Comparison of ENCODE assay signal across 11 cellular contexts in the genomic region with DNA sequence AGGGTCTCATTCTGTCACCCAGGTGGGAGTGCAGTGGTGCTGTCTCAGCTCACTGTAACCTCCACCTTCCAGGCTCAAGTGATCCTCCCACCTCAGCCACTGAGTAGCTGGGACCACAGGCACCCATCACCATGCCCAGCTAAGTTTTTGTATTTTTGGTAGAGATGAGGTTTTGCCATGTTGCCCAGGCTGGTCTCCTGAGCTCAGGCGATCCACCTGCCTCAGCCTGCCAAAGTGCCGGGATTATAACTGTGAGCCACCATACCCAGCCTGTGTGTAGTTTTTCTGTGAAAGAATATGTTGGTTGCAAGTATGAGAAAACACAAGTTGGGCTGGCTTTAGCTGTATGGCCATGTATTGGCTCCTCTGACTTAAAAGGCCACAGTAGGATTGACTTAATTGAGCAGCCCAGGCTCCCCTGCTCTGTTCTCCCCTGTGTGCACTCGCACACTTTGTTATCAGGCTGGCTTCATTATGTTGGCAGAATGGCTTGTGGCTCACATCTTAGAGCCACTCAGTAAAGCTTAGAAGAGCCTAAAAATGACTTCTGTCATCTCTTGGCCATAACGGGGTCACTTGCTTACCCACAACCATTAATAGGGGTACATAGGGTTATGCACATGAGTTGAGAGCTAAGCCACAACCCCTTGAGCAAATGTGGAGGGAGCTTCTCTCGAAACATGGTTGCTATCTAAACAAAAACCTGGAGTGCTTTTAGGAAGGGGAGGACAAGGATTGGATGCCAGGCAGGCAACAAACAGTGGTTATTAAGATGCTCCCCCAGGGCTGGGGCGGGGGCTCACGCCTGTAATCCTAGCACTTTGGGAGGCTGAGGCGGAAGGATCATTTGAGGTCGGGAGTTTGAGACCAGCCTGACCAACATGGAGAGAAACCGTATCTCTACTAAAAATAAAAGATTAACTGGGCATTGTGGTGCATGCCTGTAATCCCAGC. TPM values are rescaled to one million over a fixed set of nuclear protein-coding genes. Genes with fewer than 3 reads are reported as not detected.
A peak's percentile ranks its signal among the peaks of the same experiment; 100 is the strongest.
DNase-seq lines count a peak whose midpoint lies in the region; ATAC-seq and TF ChIP-seq lines count a peak whose summit lies in the region.
"Had no signal": no experiment of that assay in that cellular context is flagged by ENCODE, and none has a peak within 500 bp of the region (broad histone marks: within the 10 kb centered on the region; RNA-seq: fewer than 3 reads in every experiment).

No MANE protein-coding gene starts in this region.

- peaks cover 80% of the 10 kb centered on the region for H3K4me1 Mint-ChIP-seq in Calu3 (ENCODE audit: low read depth, unreplicated experiment)

- peaks cover 54% of the 10 kb centered on the region for H3K4me1 ChIP-seq in Panc1 (ENCODE audit: control insufficient read depth, insufficient read depth, low read length)
- peaks cover 64% of the 10 kb centered on the region for H3K4me1 ChIP-seq in effector memory CD4-positive, alpha-beta T cell (ENCODE audit: control insufficient read depth, insufficient read depth, low read length, poor library complexity, severe bottlenecking)
- H3K4me1 ChIP-seq in parathyroid adenoma, result peaks cover 28% of the 10 kb centered on the region

- DNase-seq in Calu3 (no peak), Panc1 (ENCODE audit: low read depth, low spot score) (no peak), NCI-H69 (lab: John Stamatoyannopoulos, UW) (no peak), cerebellar cortex (ENCODE audit: low spot score) (no peak)
- DNase-seq in effector memory CD4-positive, alpha-beta T cell, result no peak
- DNase-seq: NCI-H146; stimulated activated CD4-positive, alpha-beta T cell treated with anti-CD3 and anti-CD28 coated beads, Interleukin-4, amount 100 ng/mL, for 4 hours had no signal

- no peak for TF ChIP-seq CTCF in Calu3 (IDR thresholded peaks at IDR 0.05; ENCODE audit: unreplicated experiment)
- no peak for TF ChIP-seq CTCF in Panc1 (IDR thresholded peaks at IDR 0.05)
- TF ChIP-seq CTCF in parathyroid adenoma (IDR thresholded peaks at IDR 0.05), result no peak

- H3K27me3 Mint-ChIP-seq in Calu3 (ENCODE audit: unreplicated experiment), result no peaks in the 10 kb centered on the region

- POLR2A ChIA-PET in Panc1 (lab: Charles Lee), result interaction anchor here (0.5 to 1.5 kb wide), 3 partner anchors 12 to 58 kb away, joined by 3 read pairs; no protein-coding TSS in a partner anchor

- 0 out of 2 replicates have a peak, but pooled peaks have one; percentile 4 for ATAC-seq in Panc1
- no peak for ATAC-seq in activated CD4-positive, CD25-positive, alpha-beta regulatory T cell treated with anti-CD3 and anti-CD28 coated beads, Interleukin-2, amount 50 U/mL, for 24 hours
- ATAC-seq in GM18517 (IDR thresholded peaks at IDR 0.05; ENCODE audit: unreplicated experiment), result no peak

- H3K27ac ChIP-seq in Panc1 (ENCODE audit: low read length) (0 out of 2 replicates have a peak overlapping the region, but pooled peaks have one; percentile 3), parathyroid adenoma (no peak overlapping the region)
- H3K27ac ChIP-seq in effector memory CD4-positive, alpha-beta T cell (ENCODE audit: insufficient read depth, low read length, poor library complexity, severe bottlenecking), result peak overlapping the region; percentile 8

- H3K4me2 ChIP-seq in parathyroid adenoma (ENCODE audit: low read length), result peak overlapping the region; percentile 9

- H3K27me3 ChIP-seq in Panc1 (ENCODE audit: control insufficient read depth, insufficient read depth, low read length) (no peaks in the 10 kb centered on the region), parathyroid adenoma (ENCODE audit: control insufficient read depth, insufficient read depth, low read length) (no peaks in the 10 kb centered on the region)
- H3K27me3 ChIP-seq in effector memory CD4-positive, alpha-beta T cell (replicated peaks; ENCODE audit: control insufficient read depth, insufficient read depth, low read length, poor library complexity, severe bottlenecking), result no peaks in the 10 kb centered on the region

- H3K27ac Mint-ChIP-seq in Calu3 (ENCODE audit: unreplicated experiment), result peak overlapping the region; percentile 64

- no peak overlapping the region for H2AFZ ChIP-seq in parathyroid adenoma

- peak overlapping the region; percentile 40 for H3K4me3 Mint-ChIP-seq in Calu3 (ENCODE audit: low read depth, unreplicated experiment)

- BruUV-seq in Calu3 (replicated peaks; lab: Mats Ljungman, UMichigan) (no TSS peak), Panc1 (replicated peaks; lab: Mats Ljungman, UMichigan) (no TSS peak)

- intact Hi-C loops in Calu3 (cut with micrococcal nuclease; ENCODE audit: unreplicated experiment) (loop anchor here (2.0 to 10.0 kb wide), 3 partner anchors 15 to 133 kb away; a partner anchor contains a TSS), Panc1 (cut with micrococcal nuclease; ENCODE audit: unreplicated experiment) (loop anchor here (10.0 kb wide), 1 partner anchor 143 kb away; no protein-coding TSS in a partner anchor)

- in situ Hi-C loops in Panc1 (cut with HindIII; ENCODE audit: low pct_unique_long_range_greater_than_20kb, low sequenced_read_pairs), result no loop called here

- H3K9ac ChIP-seq in parathyroid adenoma, result no peak overlapping the region

- H3K9me3 Mint-ChIP-seq in Calu3 (ENCODE audit: low read depth, unreplicated experiment), result no peaks in the 10 kb centered on the region

- H3K4me3 ChIP-seq in Panc1 (ENCODE audit: low read depth in 2 of 2, low read length in 2 of 2), result no peak overlapping the region
- H3K4me3 ChIP-seq in effector memory CD4-positive, alpha-beta T cell (ENCODE audit: insufficient read depth, low read depth, low read length, poor library complexity, severe bottlenecking), result no peak overlapping the region
- no peak overlapping the region for H3K4me3 ChIP-seq in parathyroid adenoma (ENCODE audit: low read depth, low read length)
- H3K4me3 ChIP-seq: HAP-1 had no signal

- no peaks in the 10 kb centered on the region for H3K9me3 ChIP-seq in Panc1 (ENCODE audit: control insufficient read depth, insufficient read depth, low read depth, low read length)
- H3K9me3 ChIP-seq in effector memory CD4-positive, alpha-beta T cell (ENCODE audit: control insufficient read depth, low read length), result no peaks in the 10 kb centered on the region
- H3K9me3 ChIP-seq in parathyroid adenoma (ENCODE audit: control insufficient read depth, low read length), result no peaks in the 10 kb centered on the region
- H3K9me3 ChIP-seq: HAP-1 had no signal

- peaks cover 93% of the 10 kb centered on the region for H3K36me3 Mint-ChIP-seq in Calu3 (ENCODE audit: insufficient read depth, unreplicated experiment)

- H3K36me3 ChIP-seq in Panc1 (ENCODE audit: control insufficient read depth, insufficient read depth, low read length) (peaks cover 52% of the 10 kb centered on the region), parathyroid adenoma (ENCODE audit: control insufficient read depth, insufficient read depth, low read length) (peaks cover 4% of the 10 kb centered on the region)
- H3K36me3 ChIP-seq in effector memory CD4-positive, alpha-beta T cell (ENCODE audit: control insufficient read depth, insufficient read depth, low read length), result peaks cover 22% of the 10 kb centered on the region

- CTCF ChIA-PET in Calu3 (lab: Charles Lee) (interaction anchor here (0.8 kb wide), 1 partner anchor 27 kb away, joined by 6 read pairs; no protein-coding TSS in a partner anchor), Panc1 (lab: Charles Lee) (interaction anchor here (0.6 kb wide), 1 partner anchor 23 kb away, joined by 5 read pairs; no protein-coding TSS in a partner anchor)

- H3K79me2 ChIP-seq in parathyroid adenoma, result peaks cover 84% of the 10 kb centered on the region

RNA-seq across cellular contexts. Expression of a gene that starts 6.1 kb away (rescaled TPM):
- total RNA-seq in Calu3 (2022) (57.1 and 59.6 TPM in 2 replicates), Panc1 (2021; ENCODE audit: unreplicated experiment) (49.9 TPM)
- 15.7 TPM for polyA plus RNA-seq in Panc1 (2012; ENCODE audit: insufficient read length)
